13 cellular contexts compared by ENCODE assay signal in the genomic region with DNA sequence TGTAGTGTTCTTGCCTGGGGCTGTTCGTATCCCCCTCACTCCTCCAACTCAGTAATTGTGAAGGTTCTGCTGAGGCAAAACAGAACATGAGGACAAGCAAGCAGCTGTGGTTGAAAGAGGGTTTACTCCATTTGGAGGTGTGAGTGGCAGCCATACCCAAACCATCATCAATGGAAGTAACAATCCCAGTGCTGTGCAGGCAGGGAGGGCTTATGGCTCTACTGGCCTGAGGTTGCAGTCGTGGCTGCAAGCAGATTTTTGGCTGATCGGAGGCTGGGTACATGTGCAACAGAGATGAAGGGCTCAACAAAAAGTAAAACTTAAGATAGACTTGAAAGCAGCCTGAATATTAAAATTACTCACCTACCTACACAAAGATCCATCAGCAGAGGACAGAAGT. TPM values are rescaled to one million over a fixed set of nuclear protein-coding genes. Genes with fewer than 3 reads are reported as not detected.
DNase-seq lines count a peak whose midpoint lies in the region; ATAC-seq, FAIRE-seq and TF ChIP-seq lines count a peak whose summit lies in the region.
"Had no signal": no experiment of that assay in that cellular context is flagged by ENCODE, and none has a peak within 500 bp of the region (broad histone marks: within the 10 kb centered on the region; RNA-seq: fewer than 3 reads in every experiment).

No MANE protein-coding gene starts in this region.

- TF ChIP-seq POLR2A in thyroid gland (IDR thresholded peaks at IDR 0.05): no peak

- no peaks in the 10 kb centered on the region for H3K4me1 Mint-ChIP-seq in astrocyte (ENCODE audit: low read depth, unreplicated experiment)

- no peaks in the 10 kb centered on the region for H3K9me3 ChIP-seq in astrocyte (ENCODE audit: insufficient read depth, low read depth, low read length)
- H3K9me3 ChIP-seq in mesodermal cell (ENCODE audit: control insufficient read depth, low read length): no peaks in the 10 kb centered on the region
- H3K9me3 ChIP-seq in thyroid gland: no peaks in the 10 kb centered on the region
- H3K9me3 ChIP-seq: gastrocnemius medialis, thoracic aorta had no signal

- no peak for FAIRE-seq in astrocyte (lab: Jason Lieb, UNC)
- FAIRE-seq: small intestine had no signal

- no peaks in the 10 kb centered on the region for H3K4me1 ChIP-seq in astrocyte (ENCODE audit: insufficient read depth, low read length)
- H3K4me1 ChIP-seq in mesodermal cell (ENCODE audit: control insufficient read depth, insufficient read depth, low read length, poor library complexity, severe bottlenecking): peaks cover 2% of the 10 kb centered on the region
- peaks cover 0 to 20% of the 10 kb centered on the region in 2 donors for H3K4me1 ChIP-seq in thyroid gland

- intact Hi-C loops in thyroid gland (cut with DNase I): loop anchor here (10.0 kb wide), 1 partner anchor 413 kb away; no protein-coding TSS in a partner anchor

- TF ChIP-seq CTCF in astrocyte (IDR thresholded peaks at IDR 0.05; ENCODE audit: insufficient read depth, low read depth, low read length): no peak
- TF ChIP-seq CTCF in thyroid gland (IDR thresholded peaks at IDR 0.05): no peak

- H3K36me3 Mint-ChIP-seq in astrocyte (ENCODE audit: low read depth, unreplicated experiment): peaks cover 25% of the 10 kb centered on the region

- peak; percentile 59 for DNase-seq in activated effector memory CD4-positive, alpha-beta T cell treated with anti-CD3 and anti-CD28 coated beads, Interleukin-2, amount 50 U/mL, for 16 hours
- DNase-seq in activated effector memory CD4-positive, alpha-beta T cell treated with Interleukin-2 at 50 U/mL for 16 hours: no peak
- DNase-seq in astrocyte (ENCODE audit: low read depth): no peak
- DNase-seq in thyroid gland: no peak
- no peak for DNase-seq in KG1 (lab: John Stamatoyannopoulos, UW)
- DNase-seq in HK-2 (ENCODE audit: unreplicated experiment): no peak
- DNase-seq: effector CD8-positive, alpha-beta T cell; NCI-H2171; small intestine had no signal

- H3K36me3 ChIP-seq in astrocyte (ENCODE audit: insufficient read depth, low read length) (peaks cover 5% of the 10 kb centered on the region), mesodermal cell (ENCODE audit: control insufficient read depth, insufficient read depth, low read length) (peaks cover 81% of the 10 kb centered on the region), thyroid gland (peaks cover 0 to 7% of the 10 kb centered on the region in 2 donors)

- H3K27ac ChIP-seq in astrocyte (ENCODE audit: low read depth, low read length): no peak overlapping the region
- H3K27ac ChIP-seq in mesodermal cell (ENCODE audit: low read depth, low read length, severe bottlenecking): peak overlapping the region; percentile 29
- peak overlapping the region; percentile 11 to 54 (median 34) for H3K27ac ChIP-seq in thyroid gland

- H4K20me1 ChIP-seq in astrocyte (ENCODE audit: insufficient read depth, low read length): peaks cover 37% of the 10 kb centered on the region

- H3K9ac ChIP-seq in astrocyte (ENCODE audit: low read length): no peak overlapping the region

- no peaks in the 10 kb centered on the region for H3K9me3 Mint-ChIP-seq in astrocyte (ENCODE audit: unreplicated experiment)

- H3K4me3 ChIP-seq in astrocyte (ENCODE audit: insufficient read depth, low read depth, low read length) (no peak overlapping the region), mesodermal cell (ENCODE audit: extremely low read depth, insufficient read depth, low read length, poor library complexity, severe bottlenecking) (no peak overlapping the region), thyroid gland (replicated peaks in 1 of 3) (no peak overlapping the region)
- H3K4me3 ChIP-seq: gastrocnemius medialis, thoracic aorta had no signal

- H3K27me3 Mint-ChIP-seq in astrocyte (ENCODE audit: low read depth, unreplicated experiment): no peaks in the 10 kb centered on the region

- ATAC-seq in GM21447 (IDR thresholded peaks at IDR 0.05; ENCODE audit: unreplicated experiment): no peak

- WGBS in mesodermal cell (ENCODE audit: insufficient coverage in 2 of 2), 2 experiments: 60 to 100% methylated on average over 1 to 2 of the region's 3 CpGs
- 84 to 93% methylated on average over 3 of the region's 3 CpGs for WGBS in thyroid gland, 2 donors

- H2AFZ ChIP-seq in astrocyte (ENCODE audit: low read depth, low read length): no peak overlapping the region

- H3K4me3 Mint-ChIP-seq in astrocyte (ENCODE audit: unreplicated experiment): no peak overlapping the region

- peaks cover 20% of the 10 kb centered on the region for H3K79me2 ChIP-seq in astrocyte (ENCODE audit: insufficient read depth, low read length)

- H3K27ac Mint-ChIP-seq in astrocyte (ENCODE audit: unreplicated experiment): peak overlapping the region; percentile 6

- H3K4me2 ChIP-seq in astrocyte (ENCODE audit: low read length): no peak overlapping the region

- H3K27me3 ChIP-seq in astrocyte (ENCODE audit: insufficient read depth, low read length) (no peaks in the 10 kb centered on the region), thyroid gland (no peaks in the 10 kb centered on the region)
- H3K27me3 ChIP-seq: gastrocnemius medialis had no signal

RNA-seq across cellular contexts. Expression of gene SRSF7, which starts 13.2 kb away (rescaled TPM):
- total RNA-seq in astrocyte (104 and 120 TPM in 2 replicates), thyroid gland (100 to 1,000 TPM in 3 of 4 donors, 10 to 100 TPM in 1; 80.8 to 121 (median 117) TPM)
- 198 TPM for polyA plus RNA-seq in mesodermal cell (2013, experiment 1 of 2)
- polyA plus RNA-seq in mesodermal cell (2013, experiment 2 of 2): 211 TPM

RNA-seq across cellular contexts. Expression of gene GEMIN6, which starts 40.1 kb away (rescaled TPM):
- total RNA-seq in astrocyte (14.0 TPM in 2 replicates), thyroid gland (10 to 100 TPM in 1 of 4 donors, 1 to 10 TPM in 3; 6.6 to 12.1 (median 9.1) TPM)
- 7.9 TPM for polyA plus RNA-seq in mesodermal cell (2013, experiment 1 of 2)
- polyA plus RNA-seq in mesodermal cell (2013, experiment 2 of 2): 10.5 TPM
